ENCODE assay signal across 22 cellular contexts in the genomic region with DNA sequence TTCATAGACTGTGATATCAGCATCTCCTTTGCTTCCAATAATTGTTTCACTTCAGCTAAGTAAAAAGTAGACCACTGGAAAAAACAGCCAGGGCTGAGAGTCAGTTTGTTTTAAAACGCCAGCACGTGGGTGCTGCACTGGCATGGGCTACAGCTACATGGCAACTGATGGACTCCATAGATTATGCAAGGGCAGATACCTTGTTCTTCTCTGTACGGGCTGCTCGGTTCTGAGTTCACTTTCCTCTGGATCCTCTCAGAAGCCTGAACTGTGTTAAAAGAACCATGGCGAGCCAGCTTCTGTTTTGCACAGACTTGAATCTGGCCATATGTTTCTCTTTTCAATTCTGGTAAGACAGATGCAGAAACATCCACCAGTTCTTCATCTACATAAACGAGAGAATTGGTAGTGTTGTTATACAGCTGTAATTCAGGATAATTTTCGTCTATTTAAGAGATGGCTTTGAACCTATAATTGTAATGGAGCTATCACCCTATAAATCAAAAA.
"Had no signal": no experiment of that assay in that cellular context is flagged by ENCODE, and none has a peak within 500 bp of the region (broad histone marks: within the 10 kb centered on the region; RNA-seq: fewer than 3 reads in every experiment).

No MANE protein-coding gene starts in this region.

- H3K4me1 Mint-ChIP-seq: mesothelial cell of epicardium, neural progenitor cell had no signal

- ATAC-seq: effector memory CD8-positive, alpha-beta T cell; left cardiac atrium; left lung; naive thymus-derived CD4-positive, alpha-beta T cell; psoas muscle; right cardiac atrium; stimulated activated effector memory CD8-positive, alpha-beta T cell treated with anti-CD3 and anti-CD28 coated beads, Interleukin-12 subunit alpha, Interleukin-12 subunit beta, amount 100 ng/mL, for 72 hours; upper lobe of right lung had no signal

- H3K27ac ChIP-seq: coronary artery, left lung, neural progenitor cell, ovary, psoas muscle, sigmoid colon, transverse colon, upper lobe of right lung, uterus had no signal

- H3K4me3 Mint-ChIP-seq: effector memory CD8-positive, alpha-beta T cell; mesothelial cell of epicardium; naive thymus-derived CD4-positive, alpha-beta T cell; nephron; neural progenitor cell; stimulated activated effector memory CD8-positive, alpha-beta T cell treated with anti-CD3 and anti-CD28 coated beads, Interleukin-12 subunit alpha, Interleukin-12 subunit beta, amount 100 ng/mL, for 72 hours had no signal

- H3K4me3 ChIP-seq: coronary artery, left lung, neural progenitor cell, ovary, psoas muscle, sigmoid colon, transverse colon, upper lobe of right lung, uterus had no signal

- H3K27me3 ChIP-seq: left lung, neural progenitor cell, ovary, sigmoid colon, transverse colon, upper lobe of right lung, uterus had no signal

- H3K27ac Mint-ChIP-seq: effector memory CD8-positive, alpha-beta T cell; mesothelial cell of epicardium; naive thymus-derived CD4-positive, alpha-beta T cell; nephron; neural progenitor cell had no signal

- H3K9me3 Mint-ChIP-seq: effector memory CD8-positive, alpha-beta T cell had no signal

- H3K27me3 Mint-ChIP-seq: effector memory CD8-positive, alpha-beta T cell; naive thymus-derived CD4-positive, alpha-beta T cell had no signal

- DNase-seq: dermis blood vessel endothelial cell; effector memory CD8-positive, alpha-beta T cell; left cardiac atrium; left lung; mesenchymal stem cell; naive thymus-derived CD4-positive, alpha-beta T cell; ovary; psoas muscle; right cardiac atrium; sigmoid colon; stimulated activated CD4-positive, alpha-beta T cell treated with anti-CD3 and anti-CD28 coated beads, Interleukin-2, amount 100 ng/mL, for 24 hours; stimulated activated CD4-positive, alpha-beta T cell treated with anti-CD3 and anti-CD28 coated beads, Interleukin-4, amount 100 ng/mL, for 24 hours; stimulated activated naive CD4-positive, alpha-beta T cell treated with Interleukin-2 at 50 U/mL for 16 hours; substantia nigra; transverse colon; upper lobe of right lung; uterus had no signal
